In the genomic region with DNA sequence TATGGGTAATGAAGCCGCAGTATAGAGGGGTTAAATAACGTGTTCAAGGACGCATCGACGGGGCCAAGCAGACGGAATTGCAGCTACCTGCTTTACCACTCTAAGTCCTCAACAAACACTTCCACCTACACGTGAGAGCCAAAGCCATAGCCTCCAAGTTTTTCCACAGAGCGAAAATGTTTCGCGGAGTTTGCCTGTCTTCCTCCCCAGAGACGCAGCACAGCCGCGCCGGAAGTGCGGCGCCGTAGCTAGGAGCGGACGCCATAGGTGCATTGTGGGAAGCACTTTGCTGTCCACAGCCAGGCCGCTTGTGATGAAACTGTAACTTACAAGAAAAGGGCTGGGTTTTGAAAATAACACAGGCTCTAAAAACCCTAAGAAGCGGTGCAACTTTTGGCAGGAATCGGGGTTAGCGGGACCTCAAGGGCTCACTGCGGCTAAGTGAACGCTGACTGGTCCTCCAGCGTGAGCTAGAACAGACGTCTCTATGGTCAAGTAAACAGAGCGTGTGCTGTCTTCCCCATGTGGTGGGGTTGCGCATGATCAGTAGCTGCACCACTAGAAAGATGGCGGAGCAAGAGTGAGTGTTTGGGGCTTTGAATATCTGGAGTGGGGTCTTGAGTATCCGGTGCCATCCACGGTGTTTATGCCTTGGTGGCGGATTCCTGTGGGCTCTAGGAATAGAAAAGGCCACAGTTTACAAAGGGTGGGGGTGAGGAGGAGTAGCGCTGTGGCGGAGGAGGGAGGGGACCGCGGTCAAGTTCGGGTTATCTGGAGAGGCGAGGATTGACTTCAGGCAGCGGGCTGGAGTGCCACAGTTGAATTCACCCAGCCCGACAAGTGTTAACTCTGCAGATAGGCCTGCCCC, we compare ENCODE assay signal across 8 cellular contexts. TPM values are rescaled to one million over a fixed set of nuclear protein-coding genes. Genes with fewer than 3 reads are reported as not detected.
A peak's percentile ranks its signal among the peaks of the same experiment; 100 is the strongest.
DNase-seq lines count a peak whose midpoint lies in the region; ATAC-seq and TF ChIP-seq lines count a peak whose summit lies in the region.

A gene (plus strand): TSS at position 245 of the 868 bp plus-strand sequence. CDS start 295 bp downstream, at position 540.

- H3K27ac Mint-ChIP-seq in immature natural killer cell, result peak within 1 kb of the TSS; percentile 95 to 99 (median 97)

- H3K27ac ChIP-seq in AG04450 (ENCODE audit: low read depth, low read length), result peak within 1 kb of the TSS; percentile 95
- H3K27ac ChIP-seq in WERI-Rb-1, result peak within 1 kb of the TSS; percentile 94
- peak within 1 kb of the TSS; percentile 91 to 97 for H3K27ac ChIP-seq in breast epithelium

- H3K36me3 Mint-ChIP-seq in immature natural killer cell, result peaks cover 11 to 19% (median 13%) of the 10 kb centered on the region in 3 donors

- H3K36me3 ChIP-seq in WERI-Rb-1 (peaks cover 44% of the 10 kb centered on the region), breast epithelium (peaks cover 8% of the 10 kb centered on the region)

- intact Hi-C loops in breast epithelium (cut with DNase I; ENCODE audit: low total_unique reads), result no loop called here

- H3K4me3 Mint-ChIP-seq in immature natural killer cell, result peak within 1 kb of the TSS; percentile 94 to 98 (median 96)

- H3K4me3 ChIP-seq in AG04450 (ENCODE audit: low read depth, low read length) (peak within 1 kb of the TSS; percentile 91), WERI-Rb-1 (ENCODE audit: low read depth, low read length) (peak within 1 kb of the TSS; percentile 99), breast epithelium (peak within 1 kb of the TSS; percentile 57 to 83 (median 70))

- peaks cover 25 to 35% of the 10 kb centered on the region in 2 donors for H3K4me1 Mint-ChIP-seq in immature natural killer cell

- H3K9me3 ChIP-seq in AG04450 (ENCODE audit: control insufficient read depth, insufficient read depth, low read length) (peaks cover 2% of the 10 kb centered on the region; the same call in 1 of the 2 replicates), WERI-Rb-1 (ENCODE audit: severe bottlenecking) (no peaks in the 10 kb centered on the region), breast epithelium (no peaks in the 10 kb centered on the region)

- DNase-seq in AG04450 (ENCODE audit: low read depth, low spot score) (peak; percentile 69), NCI-H2196 (lab: John Stamatoyannopoulos, UW; ENCODE audit: unreplicated experiment) (peak; percentile 85), WERI-Rb-1 (peak; percentile 95), breast epithelium (ENCODE audit: low spot score in 2 of 2) (peak; percentile 79 to 83), immature natural killer cell (peak; percentile 87 to 89 (median 88)), smooth muscle cell of the brain vasculature (ENCODE audit: low read depth, low spot score) (peak; percentile 70)

- peaks cover 0 to 6% of the 10 kb centered on the region in 2 donors for H3K4me1 ChIP-seq in breast epithelium

- CTCF ChIA-PET in AG04450 (lab: Charles Lee), result interaction anchor here (0.6 to 7.2 kb wide), 4 partner anchors 22 to 228 kb away, joined by 3 to 75 read pairs (median 4); no protein-coding TSS in a partner anchor

- POLR2A ChIA-PET in AG04450 (lab: Yijun Ruan, JAX), result interaction anchor here (0.7 to 3.3 kb wide), 9 partner anchors 9 to 187 kb away, joined by 3 to 21 read pairs (median 5); a partner anchor contains a TSS

- TF ChIP-seq CTCF in AG04450 (IDR thresholded peaks at IDR 0.05; ENCODE audit: low read depth, low read length) (no peak; the same call in 1 of the 2 replicates), WERI-Rb-1 (IDR thresholded peaks at IDR 0.05; ENCODE audit: low read depth, low read length) (0 out of 2 replicates have a peak, but pooled peaks have one; percentile 32), breast epithelium (IDR thresholded peaks at IDR 0.05) (peak in 2 of 3 donors; percentile 55 to 60)

- peak; percentile 38 for TF ChIP-seq POLR2A in breast epithelium (IDR thresholded peaks at IDR 0.05)

- H3K9me3 Mint-ChIP-seq in immature natural killer cell, result no peaks in the 10 kb centered on the region

- peaks cover 8 to 10% (median 9%) of the 10 kb centered on the region in 3 donors for H3K27me3 Mint-ChIP-seq in immature natural killer cell (ENCODE audit: low read depth in 3 of 3)

- ATAC-seq in GM18873 (IDR thresholded peaks at IDR 0.05; ENCODE audit: low FRiP score, unreplicated experiment), result peak; percentile 66
- ATAC-seq in HG03135 (IDR thresholded peaks at IDR 0.05; ENCODE audit: unreplicated experiment), result peak; percentile 90

- H3K27me3 ChIP-seq in AG04450 (ENCODE audit: control insufficient read depth, insufficient read depth, low read length), result no peaks in the 10 kb centered on the region
- H3K27me3 ChIP-seq in WERI-Rb-1 (ENCODE audit: insufficient read depth, low read depth, severe bottlenecking), result no peaks in the 10 kb centered on the region
- no peaks in the 10 kb centered on the region for H3K27me3 ChIP-seq in breast epithelium

RNA-seq across cellular contexts. Expression of the gene that starts here (rescaled TPM):
- polyA plus RNA-seq in AG04450 (2011; rRNA removed) (45.0 and 48.5 TPM in 2 replicates), immature natural killer cell (10 to 100 TPM; 42.4 to 90.8 (median 50.5) TPM)
- polyA minus RNA-seq in AG04450 (2011; rRNA and poly(A)+ RNA removed), result 26.1 and 28.7 TPM in 2 replicates
- total RNA-seq in breast epithelium, result 100 to 1,000 TPM in 1 of 3 donors, 10 to 100 TPM in 2; 85.5 to 107 (median 90.1) TPM

Comparison
In these comparisons a context has a peak if more than half of its experiments do, and no peak if none do; other contexts are left out.
1. Peak in every context shown above with its lines: DNase-seq, ATAC-seq, H3K4me3 ChIP-seq and H3K27ac ChIP-seq.